8 cellular contexts compared by ENCODE assay signal in the genomic region with DNA sequence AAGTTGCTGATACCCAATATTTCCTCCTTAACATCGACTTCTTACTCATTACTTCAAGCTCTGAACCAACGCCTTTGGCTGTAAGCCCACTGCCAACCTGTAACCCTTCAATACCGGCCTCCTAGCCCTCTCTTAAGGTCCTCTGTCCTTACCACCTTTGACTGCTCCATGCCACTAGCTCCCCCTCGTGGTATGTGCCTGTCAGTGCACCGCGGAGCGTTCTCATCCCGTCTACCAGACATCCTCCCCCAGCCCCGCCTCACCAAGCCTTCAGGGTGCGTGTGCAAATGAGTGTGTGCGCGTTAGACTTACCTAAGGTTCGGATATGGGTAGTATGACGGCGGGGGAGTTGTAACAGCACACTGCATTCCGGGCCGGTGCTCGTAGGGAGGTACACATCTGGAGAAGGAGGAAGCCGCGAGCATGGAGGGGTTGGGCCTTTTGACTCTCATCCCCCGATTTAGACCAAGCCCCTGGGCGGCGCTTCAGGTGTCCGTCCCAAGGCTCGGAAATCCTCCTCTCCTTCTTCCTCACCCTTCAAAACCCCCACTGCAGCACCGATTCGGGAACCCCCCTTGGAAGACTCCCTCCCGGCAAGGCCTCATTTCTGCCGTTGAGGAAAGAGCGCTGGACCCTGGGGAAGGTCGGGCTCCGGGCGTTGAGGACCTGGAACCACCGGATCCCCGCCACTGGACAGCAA. TPM values are rescaled to one million over a fixed set of nuclear protein-coding genes. Genes with fewer than 3 reads are reported as not detected.
DNase-seq lines count a peak whose midpoint lies in the region; ATAC-seq and TF ChIP-seq lines count a peak whose summit lies in the region.

No MANE protein-coding gene starts in this region.

- peak; percentile 69 for ATAC-seq in esophagus mucosa
- no peak for ATAC-seq in GM18873 (IDR thresholded peaks at IDR 0.05; ENCODE audit: low FRiP score, unreplicated experiment)

- peak; percentile 89 for DNase-seq in activated T-cell treated with anti-CD3 and anti-CD28 coated beads for 4 hours
- peak; percentile 81 for DNase-seq in stimulated activated CD8-positive, alpha-beta memory T cell treated with anti-CD3 and anti-CD28 coated beads, Interleukin-4, amount 100 ng/mL, for 24 hours (ENCODE audit: low read depth)

- H3K4me1 ChIP-seq in HUES48 (ENCODE audit: control insufficient read depth, insufficient read depth, low read length) (peaks cover 24% of the 10 kb centered on the region), OCI-LY1 (ENCODE audit: insufficient read depth, low read length, severe bottlenecking) (peaks cover 36% of the 10 kb centered on the region), mucosa of stomach (ENCODE audit: control insufficient read depth, insufficient read depth, low read length) (peaks cover 44% of the 10 kb centered on the region)

- no peaks in the 10 kb centered on the region for H3K9me3 ChIP-seq in HUES48 (ENCODE audit: control insufficient read depth, insufficient read depth, low read length)
- H3K9me3 ChIP-seq in OCI-LY1 (ENCODE audit: low read length): no peaks in the 10 kb centered on the region
- H3K9me3 ChIP-seq in mucosa of stomach (ENCODE audit: control insufficient read depth, low read length): no peaks in the 10 kb centered on the region

- peak overlapping the region; percentile 74 for H3K4me2 ChIP-seq in OCI-LY1 (ENCODE audit: low read length)

- no peaks in the 10 kb centered on the region for H3K79me2 ChIP-seq in OCI-LY1 (ENCODE audit: insufficient read depth, low read length)

- H3K27me3 ChIP-seq in HUES48 (ENCODE audit: control insufficient read depth, insufficient read depth, low read length) (peaks cover 40% of the 10 kb centered on the region), OCI-LY1 (ENCODE audit: insufficient read depth, low read length) (no peaks in the 10 kb centered on the region), mucosa of stomach (ENCODE audit: control insufficient read depth, insufficient read depth, low read length) (no peaks in the 10 kb centered on the region)

- peak overlapping the region; percentile 82 for H3K4me3 ChIP-seq in HUES48 (ENCODE audit: low read depth, low read length)
- H3K4me3 ChIP-seq in OCI-LY1 (ENCODE audit: low read depth, low read length, poor library complexity, severe bottlenecking): peak overlapping the region; percentile 62
- H3K4me3 ChIP-seq in mucosa of stomach (ENCODE audit: low read length): peak overlapping the region; percentile 3

- H3K27ac ChIP-seq in HUES48 (ENCODE audit: low read depth, low read length): no peak overlapping the region
- no peak overlapping the region for H3K27ac ChIP-seq in OCI-LY1 (ENCODE audit: low read depth, low read length, poor library complexity, severe bottlenecking)

- H3K9ac ChIP-seq in HUES48 (ENCODE audit: low read depth, low read length): no peak overlapping the region
- H3K9ac ChIP-seq in OCI-LY1 (ENCODE audit: low read length): peak overlapping the region; percentile 60; the same call in 1 of the 2 replicates
- H3K9ac ChIP-seq in mucosa of stomach (ENCODE audit: low read length): no peak overlapping the region

- no peaks in the 10 kb centered on the region for H3K9me2 ChIP-seq in OCI-LY1 (ENCODE audit: low read depth, low read length)

- no peaks in the 10 kb centered on the region for H4K20me1 ChIP-seq in OCI-LY1 (ENCODE audit: insufficient read depth, low read length)

- TF ChIP-seq CTCF in GM12801 (IDR thresholded peaks at IDR 0.05; ENCODE audit: extremely low read depth, insufficient read length) (peak; percentile 87), OCI-LY1 (IDR thresholded peaks at IDR 0.05; ENCODE audit: low read length) (peak; percentile 99)

- H3F3A ChIP-seq in OCI-LY1 (ENCODE audit: insufficient read depth, low read length): no peaks in the 10 kb centered on the region

- no peak overlapping the region; the same call in 1 of the 2 replicates for H2AFZ ChIP-seq in OCI-LY1 (ENCODE audit: low read length)

- no peaks in the 10 kb centered on the region for H3K36me3 ChIP-seq in HUES48 (ENCODE audit: control insufficient read depth, insufficient read depth, low read length)
- H3K36me3 ChIP-seq in OCI-LY1 (ENCODE audit: insufficient read depth, low read length): no peaks in the 10 kb centered on the region
- H3K36me3 ChIP-seq in mucosa of stomach (ENCODE audit: control insufficient read depth, insufficient read depth, low read length): no peaks in the 10 kb centered on the region

RNA-seq across cellular contexts. Expression of a gene that starts 2.8 kb away (rescaled TPM):
- total RNA-seq in esophagus mucosa: 5.4 TPM

RNA-seq across cellular contexts. Expression of a gene that starts 50.1 kb away (rescaled TPM):
- total RNA-seq in esophagus mucosa: 19.9 TPM

RNA-seq across cellular contexts. Expression of a gene that starts 50.4 kb away (rescaled TPM):
- total RNA-seq in esophagus mucosa: 2.0 TPM

Comparison
In these comparisons a context has a peak if more than half of its experiments do, and no peak if none do; other contexts are left out.
1. H3K4me3 ChIP-seq: peak in every context shown above with its lines; median percentile 82 in HUES48; 62 in OCI-LY1; 3 in mucosa of stomach.